In genomic region chr2:58968885-58969284, GRCh38 we compare ENCODE assay signal across 7 cellular contexts.
"Had no signal": no experiment of that assay in that cellular context is flagged by ENCODE, and none has a peak within 500 bp of the region (broad histone marks: within the 10 kb centered on the region; RNA-seq: fewer than 3 reads in every experiment).

No MANE protein-coding gene starts in this region.

- H3K4me3 ChIP-seq: GM23338 had no signal

- H2AFZ ChIP-seq: GM23338 had no signal

- H3K27ac ChIP-seq: HL-60 had no signal

- H3K4me2 ChIP-seq: GM23338 had no signal

- FAIRE-seq: H1, H54, HepG2 had no signal

- DNase-seq: H9, HCEC 1CT had no signal

- ATAC-seq: GM23338, HepG2 had no signal
